Comparison of ENCODE assay signal across 19 cellular contexts in the genomic region with DNA sequence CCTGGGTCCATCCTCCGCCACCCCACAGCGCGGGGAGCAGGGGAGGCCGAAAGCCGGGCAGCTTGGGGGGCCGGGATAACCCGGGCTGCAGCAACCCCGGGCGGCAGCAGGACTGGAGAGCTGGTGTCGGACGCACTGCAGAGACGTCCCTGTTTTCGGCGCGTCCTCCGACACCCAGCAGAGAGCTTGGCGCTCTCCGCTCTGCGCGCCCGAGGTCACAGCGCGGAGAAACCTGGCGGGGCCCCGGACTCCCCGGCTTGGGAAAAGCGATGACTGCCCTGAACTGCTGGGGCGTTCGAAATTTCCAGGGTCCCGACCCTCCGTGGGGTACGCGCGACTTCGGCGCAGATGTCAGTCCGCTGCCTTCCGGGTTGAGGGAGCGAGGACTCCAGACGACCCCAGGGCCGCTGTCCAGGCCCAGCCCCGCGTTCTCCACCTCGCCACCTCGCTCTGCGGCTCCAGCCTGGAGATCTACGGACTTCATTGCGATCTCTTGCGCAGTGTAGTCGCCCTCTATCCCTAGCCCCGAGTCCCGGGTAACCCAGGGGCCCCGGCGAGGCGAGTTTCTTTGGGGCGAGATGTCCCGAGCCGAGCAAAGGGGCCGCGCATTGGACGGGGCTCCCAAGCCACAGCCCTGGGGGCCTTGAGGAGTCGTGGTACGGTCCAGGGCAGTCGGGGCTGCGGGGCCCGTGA. TPM values are rescaled to one million over a fixed set of nuclear protein-coding genes. Genes with fewer than 3 reads are reported as not detected.
DNase-seq lines count a peak whose midpoint lies in the region; ATAC-seq and TF ChIP-seq lines count a peak whose summit lies in the region.
"Had no signal": no experiment of that assay in that cellular context is flagged by ENCODE, and none has a peak within 500 bp of the region (broad histone marks: within the 10 kb centered on the region; RNA-seq: fewer than 3 reads in every experiment).

No MANE protein-coding gene starts in this region.

- peaks cover 60% of the 10 kb centered on the region for H3K27me3 ChIP-seq in NT2/D1 (ENCODE audit: insufficient read depth, insufficient read length)
- H3K27me3 ChIP-seq in esophagus (ENCODE audit: control insufficient read depth in 1 of 2, insufficient read depth in 2 of 2, low read length in 2 of 2) = peaks cover 0 to 7% of the 10 kb centered on the region in 2 donors
- H3K27me3 ChIP-seq in left lung = peaks cover 51 to 87% of the 10 kb centered on the region in 2 donors
- peaks cover 81% of the 10 kb centered on the region for H3K27me3 ChIP-seq in suprapubic skin
- peaks cover 0 to 17% of the 10 kb centered on the region in 2 donors for H3K27me3 ChIP-seq in body of pancreas

- H3K9me3 ChIP-seq in NT2/D1 (ENCODE audit: insufficient read depth, low read length) (no peaks in the 10 kb centered on the region), esophagus (ENCODE audit: control insufficient read depth in 2 of 2, insufficient read depth in 1 of 2, low read depth in 1 of 2, low read length in 1 of 2) (no peaks in the 10 kb centered on the region), left lung (no peaks in the 10 kb centered on the region), suprapubic skin (no peaks in the 10 kb centered on the region), body of pancreas (no peaks in the 10 kb centered on the region)

- H3K36me3 ChIP-seq in NT2/D1 (ENCODE audit: insufficient read depth, insufficient read length, low read length) (peaks cover 3% of the 10 kb centered on the region), esophagus (ENCODE audit: control insufficient read depth in 2 of 2, insufficient read depth in 2 of 2, low read length in 1 of 2) (no peaks in the 10 kb centered on the region), left lung (no peaks in the 10 kb centered on the region), suprapubic skin (no peaks in the 10 kb centered on the region), body of pancreas (replicated peaks in 1 of 2; ENCODE audit: insufficient read depth in 1 of 2, low read depth in 2 of 2) (no peaks in the 10 kb centered on the region)

- peak overlapping the region; percentile 54 for H3K4me3 ChIP-seq in NT2/D1 (ENCODE audit: insufficient read length, low read depth)
- peak overlapping the region; percentile 51 for H3K4me3 ChIP-seq in esophagus (ENCODE audit: low read depth in 1 of 2, low read length in 2 of 2)
- no peak overlapping the region for H3K4me3 ChIP-seq in left lung
- H3K4me3 ChIP-seq in suprapubic skin = peak overlapping the region; percentile 48
- no peak overlapping the region for H3K4me3 ChIP-seq in body of pancreas

- DNase-seq in NT2/D1 (ENCODE audit: low read depth, low spot score) = no peak
- DNase-seq in left lung = no peak
- DNase-seq in suprapubic skin (ENCODE audit: low spot score in 2 of 2) = no peak
- no peak for DNase-seq in activated CD4-positive, alpha-beta T cell treated with anti-CD3 and anti-CD28 coated beads for 4 hours
- DNase-seq in body of pancreas = no peak
- DNase-seq: activated CD4-positive, alpha-beta T cell treated with anti-CD3 and anti-CD28 coated beads for 1 hour; dermis blood vessel endothelial cell; EL; Karpas-422; NCI-H748 treated with DMSO at 0.1 percent for 48 hours; PC-3; posterior cingulate gyrus; stimulated activated CD4-positive, alpha-beta T cell treated with anti-CD3 and anti-CD28 coated beads, Interleukin-2, amount 100 ng/mL, for 48 hours had no signal

- 5% methylated on average over 66 of the region's 66 CpGs for WGBS in esophagus, 2 donors
- WGBS in suprapubic skin = 2% methylated on average over 35 of the region's 66 CpGs
- WGBS in body of pancreas, 2 donors = 1% methylated on average over 63 of the region's 66 CpGs; no CpG with 5 or more reads in 1 of the 2 donors

- TF ChIP-seq POLR2A in suprapubic skin (IDR thresholded peaks at IDR 0.05) (no peak), body of pancreas (IDR thresholded peaks at IDR 0.05) (no peak)

- intact Hi-C loops in left lung (cut with DNase I) = no loop called here
- intact Hi-C loops in body of pancreas (cut with DNase I) = no loop called here

- TF ChIP-seq EP300 in suprapubic skin (IDR thresholded peaks at IDR 0.05) = no peak

- H3K27ac ChIP-seq in esophagus (ENCODE audit: low read depth in 2 of 2, low read length in 1 of 2) = peak overlapping the region in 1 of 2 donors; percentile 0
- H3K27ac ChIP-seq in left lung = no peak overlapping the region
- H3K27ac ChIP-seq in suprapubic skin = peak overlapping the region; percentile 33
- no peak overlapping the region for H3K27ac ChIP-seq in body of pancreas

- peak overlapping the region; percentile 76 for H3K9ac ChIP-seq in NT2/D1 (ENCODE audit: insufficient read length, low read depth)

- no peak for TF ChIP-seq CTCF in left lung (IDR thresholded peaks at IDR 0.05)
- no peak for TF ChIP-seq CTCF in suprapubic skin (IDR thresholded peaks at IDR 0.05)
- TF ChIP-seq CTCF in body of pancreas (IDR thresholded peaks at IDR 0.05) = no peak

- H3K4me1 ChIP-seq in NT2/D1 (ENCODE audit: insufficient read depth, insufficient read length) = peaks cover 5% of the 10 kb centered on the region
- H3K4me1 ChIP-seq in esophagus (ENCODE audit: control insufficient read depth in 2 of 2, insufficient read depth in 2 of 2, low read length in 1 of 2) = peaks cover 13 to 16% of the 10 kb centered on the region in 2 donors
- H3K4me1 ChIP-seq in left lung = peaks cover 4 to 21% of the 10 kb centered on the region in 2 donors
- H3K4me1 ChIP-seq in suprapubic skin = peaks cover 37% of the 10 kb centered on the region
- H3K4me1 ChIP-seq in body of pancreas = peaks cover 25% of the 10 kb centered on the region

- ATAC-seq in left lung (peak; percentile 14), HG02970 (IDR thresholded peaks at IDR 0.05; ENCODE audit: low FRiP score, unreplicated experiment) (no peak), body of pancreas (no peak)
- ATAC-seq: PC-3 had no signal

RNA-seq across cellular contexts. Expression of a gene that starts 0.6 kb away (rescaled TPM):
- polyA plus RNA-seq in esophagus = under 1 TPM; 0.45 to 0.84 TPM
- total RNA-seq in left lung (not detected), suprapubic skin (1 to 10 TPM in 1 of 4 donors, under 1 TPM in 1, not detected in 2; 0.39 to 1.4 TPM), body of pancreas (not detected)
- total RNA-seq: activated T-helper 2 cell treated with anti-CD3 and anti-CD28 coated beads, Interferon-gamma antibody, Interleukin-2, Interleukin-4, amounts not matched to agents 10 μg/mL and 5 μg/mL and 100 μg/mL, durations not matched to agents 14 hours and 24 hours and 36 hours; dermis blood vessel endothelial cell; PC-3; SK-MEL-5; skeletal muscle tissue had no signal
- polyA plus RNA-seq: BJ had no signal

Comparison
In these comparisons a context has a peak if more than half of its experiments do, and no peak if none do; other contexts are left out.
1. H3K4me3 ChIP-seq: peak in NT2/D1 (single experiment), esophagus (2 of 2) and suprapubic skin (single experiment); none in left lung (0 of 2) and body of pancreas (0 of 2).